In the genomic region with DNA sequence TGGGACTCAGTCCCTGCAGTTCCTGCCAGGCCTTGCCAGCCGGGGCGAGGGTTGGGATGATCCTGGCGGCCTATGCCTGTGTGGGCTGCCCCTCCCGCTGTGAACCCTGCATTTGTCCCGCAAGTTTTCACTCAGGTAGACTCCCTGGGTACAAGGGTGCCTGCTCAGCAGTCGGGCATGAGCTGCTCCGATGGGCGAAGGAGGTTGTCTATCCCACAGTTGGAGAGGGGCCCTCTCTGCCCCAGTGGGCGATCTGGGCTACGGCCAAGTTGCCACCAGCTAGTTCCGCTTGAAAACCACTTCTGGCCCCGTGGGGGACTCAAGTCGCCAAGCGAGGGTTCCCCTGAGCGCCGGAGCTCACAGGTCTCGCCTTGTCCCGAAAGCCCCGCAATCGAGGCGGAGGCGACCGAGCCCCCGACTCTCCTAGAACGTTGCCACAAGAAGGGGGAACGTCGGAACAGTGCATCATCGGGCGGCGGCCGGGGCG, we compare ENCODE assay signal across 8 cellular contexts. TPM values are rescaled to one million over a fixed set of nuclear protein-coding genes. Genes with fewer than 3 reads are reported as not detected.
DNase-seq lines count a peak whose midpoint lies in the region; ATAC-seq and TF ChIP-seq lines count a peak whose summit lies in the region.

No MANE protein-coding gene starts in this region.

- H3K9me2 ChIP-seq in MM.1S (replicated peaks; ENCODE audit: insufficient read depth, low read length) = no peaks in the 10 kb centered on the region

- peaks cover 21% of the 10 kb centered on the region for H4K20me1 ChIP-seq in MM.1S (ENCODE audit: insufficient read depth, low read length)

- peak overlapping the region; percentile 92 for H3K4me3 ChIP-seq in MM.1S (ENCODE audit: low read length)
- peak overlapping the region; percentile 98 for H3K4me3 ChIP-seq in colonic mucosa
- peak overlapping the region; percentile 92 to 99 for H3K4me3 ChIP-seq in vagina

- DNase-seq in CD1c-positive myeloid dendritic cell (ENCODE audit: extremely low spot score) (peak; percentile 83), MM.1S (no peak), colonic mucosa (no peak), midbrain (lab: John Stamatoyannopoulos, UW) (peak; percentile 47), vagina (ENCODE audit: extremely low spot score in 2 of 2) (no peak), COLO668 (lab: John Stamatoyannopoulos, UW; ENCODE audit: unreplicated experiment) (no peak), NCI-H146 treated with DMSO at 0.1 percent for 48 hours (lab: John Stamatoyannopoulos, UW; ENCODE audit: unreplicated experiment) (no peak)

- H2AFZ ChIP-seq in MM.1S (ENCODE audit: low read length) = peak overlapping the region; percentile 72; the same call in 1 of the 2 replicates

- H3K4me2 ChIP-seq in MM.1S (ENCODE audit: low read depth, low read length) = peak overlapping the region; percentile 90

- H3K9ac ChIP-seq in MM.1S (ENCODE audit: low read length) = peak overlapping the region; percentile 42; the same call in 1 of the 2 replicates
- peak overlapping the region; percentile 73 to 79 for H3K9ac ChIP-seq in colonic mucosa (ENCODE audit: low read depth in 2 of 2, low read length in 2 of 2)

- peak; percentile 6 for ATAC-seq in GM21367 (IDR thresholded peaks at IDR 0.05; ENCODE audit: unreplicated experiment)

- H3K27ac ChIP-seq in MM.1S (ENCODE audit: low read length) (no peak overlapping the region), colonic mucosa (peak overlapping the region; percentile 96), vagina (peak overlapping the region; percentile 93)

- peaks cover 4% of the 10 kb centered on the region for H3K36me3 ChIP-seq in MM.1S (replicated peaks; ENCODE audit: insufficient read depth, low read length)
- H3K36me3 ChIP-seq in colonic mucosa = peaks cover 12% of the 10 kb centered on the region
- H3K36me3 ChIP-seq in vagina = peaks cover 0 to 47% of the 10 kb centered on the region in 2 donors

- peaks cover 37% of the 10 kb centered on the region for H3F3A ChIP-seq in MM.1S (ENCODE audit: insufficient read depth, low read length)

- H3K4me1 ChIP-seq in MM.1S (ENCODE audit: low read length) = peaks cover 34% of the 10 kb centered on the region
- H3K4me1 ChIP-seq in colonic mucosa = peaks cover 22% of the 10 kb centered on the region
- H3K4me1 ChIP-seq in vagina = peaks cover 45% of the 10 kb centered on the region

- intact Hi-C loops in colonic mucosa (cut with DNase I) = loop anchor here (5.0 kb wide), 1 partner anchor 100 kb away; no protein-coding TSS in a partner anchor
- intact Hi-C loops in vagina (cut with DNase I) = loop anchor here (5.0 kb wide), 1 partner anchor 60 kb away; a partner anchor contains a TSS

- peaks cover 39% of the 10 kb centered on the region for H3K79me2 ChIP-seq in MM.1S (ENCODE audit: low read length)

- no peak for TF ChIP-seq POLR2A in vagina (IDR thresholded peaks at IDR 0.05)

- no peaks in the 10 kb centered on the region for H3K9me3 ChIP-seq in MM.1S (replicated peaks; ENCODE audit: insufficient read depth, low read length)
- no peaks in the 10 kb centered on the region for H3K9me3 ChIP-seq in colonic mucosa
- no peaks in the 10 kb centered on the region for H3K9me3 ChIP-seq in vagina

- TF ChIP-seq CTCF in MM.1S (IDR thresholded peaks at IDR 0.05; ENCODE audit: low read length) (no peak), colonic mucosa (IDR thresholded peaks at IDR 0.05) (no peak), vagina (IDR thresholded peaks at IDR 0.05) (no peak)

- H3K27me3 ChIP-seq in MM.1S (replicated peaks; ENCODE audit: insufficient read depth, low read length) = no peaks in the 10 kb centered on the region
- no peaks in the 10 kb centered on the region for H3K27me3 ChIP-seq in colonic mucosa
- H3K27me3 ChIP-seq in vagina = no peaks in the 10 kb centered on the region

RNA-seq across cellular contexts. Expression of a gene that starts 0.4 kb away (rescaled TPM):
- total RNA-seq in colonic mucosa (1,000 to 10,000 TPM; 1,097 to 1,106 TPM), vagina (274 TPM)

RNA-seq across cellular contexts. Expression of a gene that starts 6.1 kb away (rescaled TPM):
- total RNA-seq in colonic mucosa = 10 to 100 TPM in 1 of 2 donors, 1 to 10 TPM in 1; 8.4 to 19.8 TPM
- 3.2 TPM for total RNA-seq in vagina

RNA-seq across cellular contexts. Expression of a gene that starts 15.0 kb away (rescaled TPM):
- total RNA-seq in colonic mucosa = 100 to 1,000 TPM in 1 of 2 donors, 10 to 100 TPM in 1; 82.6 to 132 TPM
- 36.6 TPM for total RNA-seq in vagina

RNA-seq across cellular contexts. Expression of a gene that starts 15.9 kb away (rescaled TPM):
- total RNA-seq in colonic mucosa (10 to 100 TPM; 11.4 to 63.7 TPM), vagina (8.6 TPM)

RNA-seq across cellular contexts. Expression of a gene that starts 26.2 kb away (rescaled TPM):
- total RNA-seq in colonic mucosa (under 1 TPM; 0.62 to 0.72 TPM), vagina (5.2 TPM)

Comparison
In these comparisons a context has a peak if more than half of its experiments do, and no peak if none do; other contexts are left out.
1. DNase-seq: peak in CD1c-positive myeloid dendritic cell (single experiment) and midbrain (single experiment); none in MM.1S (single experiment), colonic mucosa (single experiment), vagina (0 of 2), COLO668 (single experiment) and NCI-H146 treated with DMSO at 0.1 percent for 48 hours (single experiment).
2. Peak in every context shown above with its lines, with median percentiles within 50 percentile points of each other: H3K4me3 ChIP-seq.